Comparison of ENCODE assay signal across 2 cellular contexts in genomic region chr1:185716095-185716494, GRCh38.
TF ChIP-seq lines count a peak whose summit lies in the region.

No MANE protein-coding gene starts in this region.

TF ChIP-seq in IMR-90, 13 proteins besides CTCF, POLR2A, EP300 and RAD21:
- TF ChIP-seq RCOR1 (IDR thresholded peaks at IDR 0.05; ENCODE audit: insufficient replicate concordance, low read length) (no peak), ELK1 (IDR thresholded peaks at IDR 0.05; ENCODE audit: borderline replicate concordance, low read depth, low read length) (no peak), CEBPB (IDR thresholded peaks at IDR 0.05; ENCODE audit: low read depth, low read length) (no peak), SMC3 (IDR thresholded peaks at IDR 0.05; ENCODE audit: low read depth, low read length) (no peak), RFX5 (IDR thresholded peaks at IDR 0.05; ENCODE audit: low read depth, low read length) (no peak), CHD1 (IDR thresholded peaks at IDR 0.05; ENCODE audit: low read depth, low read length) (no peak), BHLHE40 (IDR thresholded peaks at IDR 0.05; ENCODE audit: low read depth, low read length) (no peak), MAFK (IDR thresholded peaks at IDR 0.05; ENCODE audit: low read depth, low read length) (peak; percentile 49)
- TF ChIP-seq, protein P1, sequence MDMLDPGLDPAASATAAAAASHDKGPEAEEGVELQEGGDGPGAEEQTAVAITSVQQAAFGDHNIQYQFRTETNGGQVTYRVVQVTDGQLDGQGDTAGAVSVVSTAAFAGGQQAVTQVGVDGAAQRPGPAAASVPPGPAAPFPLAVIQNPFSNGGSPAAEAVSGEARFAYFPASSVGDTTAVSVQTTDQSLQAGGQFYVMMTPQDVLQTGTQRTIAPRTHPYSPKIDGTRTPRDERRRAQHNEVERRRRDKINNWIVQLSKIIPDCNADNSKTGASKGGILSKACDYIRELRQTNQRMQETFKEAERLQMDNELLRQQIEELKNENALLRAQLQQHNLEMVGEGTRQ (IDR thresholded peaks at IDR 0.05; ENCODE audit: low read depth, low read length): no peak
TF ChIP-seq in IMR-90: peak in this region for 1.

TF ChIP-seq in K562, 482 proteins besides CTCF, POLR2A, EP300 and RAD21:
- 0 out of 2 replicates have a peak, but pooled peaks have one; percentile 20 for TF ChIP-seq MAFF (IDR thresholded peaks at IDR 0.05; ENCODE audit: low read length)
- 0 out of 2 replicates have a peak, but pooled peaks have one; percentile 11 for TF ChIP-seq ZNF316 (IDR thresholded peaks at IDR 0.05)
- TF ChIP-seq SUPT5H (IDR thresholded peaks at IDR 0.05): no peak
- TF ChIP-seq CBFB (CRISPR knock-in tag; IDR thresholded peaks at IDR 0.05): no peak
- TF ChIP-seq, protein P2, sequence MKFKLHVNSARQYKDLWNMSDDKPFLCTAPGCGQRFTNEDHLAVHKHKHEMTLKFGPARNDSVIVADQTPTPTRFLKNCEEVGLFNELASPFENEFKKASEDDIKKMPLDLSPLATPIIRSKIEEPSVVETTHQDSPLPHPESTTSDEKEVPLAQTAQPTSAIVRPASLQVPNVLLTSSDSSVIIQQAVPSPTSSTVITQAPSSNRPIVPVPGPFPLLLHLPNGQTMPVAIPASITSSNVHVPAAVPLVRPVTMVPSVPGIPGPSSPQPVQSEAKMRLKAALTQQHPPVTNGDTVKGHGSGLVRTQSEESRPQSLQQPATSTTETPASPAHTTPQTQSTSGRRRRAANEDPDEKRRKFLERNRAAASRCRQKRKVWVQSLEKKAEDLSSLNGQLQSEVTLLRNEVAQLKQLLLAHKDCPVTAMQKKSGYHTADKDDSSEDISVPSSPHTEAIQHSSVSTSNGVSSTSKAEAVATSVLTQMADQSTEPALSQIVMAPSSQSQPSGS (CRISPR knock-in tag; IDR thresholded peaks at IDR 0.05): no peak
- no peak for TF ChIP-seq YBX1 (IDR thresholded peaks at IDR 0.05)
